ENCODE assay signal across 1 cellular context in genomic region chr13:43877788-43878187, GRCh38.
TF ChIP-seq lines count a peak whose summit lies in the region.

No MANE protein-coding gene starts in this region.

TF ChIP-seq in GM23338, 12 proteins besides CTCF, POLR2A, EP300 and RAD21 (continued from another document):
- TF ChIP-seq ZNF462 (CRISPR knock-in tag; IDR thresholded peaks at IDR 0.05), result no peak
